1 cellular context compared by ENCODE assay signal in the genomic region with DNA sequence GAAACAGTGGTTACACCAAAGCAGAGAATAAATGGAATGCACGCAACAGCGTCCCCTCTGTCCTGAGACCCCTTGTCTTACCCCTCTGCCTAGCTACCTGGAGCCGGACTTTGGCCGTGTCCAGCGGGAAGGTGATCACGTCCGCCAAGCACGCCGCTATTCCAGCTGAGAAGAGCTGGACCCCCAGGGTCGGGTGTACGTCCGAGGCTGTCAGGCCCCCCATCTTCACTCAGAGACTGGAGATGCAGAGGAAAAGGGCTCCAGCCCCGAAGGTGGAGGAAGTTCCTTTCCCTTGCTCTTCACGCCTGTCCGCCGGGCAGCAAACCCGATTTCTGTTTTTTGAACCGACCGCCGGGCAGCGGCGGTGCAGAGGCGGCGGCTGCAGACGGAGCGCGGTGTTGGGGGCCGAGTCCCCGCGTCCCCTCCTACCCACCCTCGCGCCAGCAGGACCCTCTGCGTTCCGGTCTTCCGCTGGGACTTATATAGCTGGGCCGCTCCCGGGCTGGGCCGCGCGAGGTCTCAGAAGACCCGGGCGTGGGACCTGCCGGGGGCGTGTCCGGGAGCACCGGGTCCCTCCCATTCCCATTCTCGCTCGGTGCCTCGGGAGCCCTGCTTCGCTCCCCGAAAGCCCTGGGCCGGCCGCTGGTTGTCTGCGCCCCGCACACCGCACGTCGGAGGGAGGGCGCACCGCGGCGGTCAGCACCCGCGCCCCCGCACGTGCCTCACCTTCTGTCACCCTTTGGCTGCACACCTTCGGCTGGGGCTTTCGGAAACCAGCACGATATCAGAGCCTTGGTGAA.
TF ChIP-seq lines count a peak whose summit lies in the region.

A gene with protein sequence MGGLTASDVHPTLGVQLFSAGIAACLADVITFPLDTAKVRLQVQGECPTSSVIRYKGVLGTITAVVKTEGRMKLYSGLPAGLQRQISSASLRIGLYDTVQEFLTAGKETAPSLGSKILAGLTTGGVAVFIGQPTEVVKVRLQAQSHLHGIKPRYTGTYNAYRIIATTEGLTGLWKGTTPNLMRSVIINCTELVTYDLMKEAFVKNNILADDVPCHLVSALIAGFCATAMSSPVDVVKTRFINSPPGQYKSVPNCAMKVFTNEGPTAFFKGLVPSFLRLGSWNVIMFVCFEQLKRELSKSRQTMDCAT (minus strand): TSS at position 455 of the 800 bp plus-strand sequence. CDS start 232 bp downstream, at position 223.

TF ChIP-seq in HEK293T, 16 proteins besides CTCF, POLR2A, EP300 and RAD21:
- no peak for TF ChIP-seq L3MBTL2 (conservative IDR thresholded peaks at IDR 0.05)
- TF ChIP-seq LEF1 (IDR thresholded peaks at IDR 0.05; ENCODE audit: borderline replicate concordance), result no peak
- TF ChIP-seq NFRKB (IDR thresholded peaks at IDR 0.05), result no peak
- TF ChIP-seq SUZ12 (IDR thresholded peaks at IDR 0.05), result no peak
- TF ChIP-seq, protein P1, sequence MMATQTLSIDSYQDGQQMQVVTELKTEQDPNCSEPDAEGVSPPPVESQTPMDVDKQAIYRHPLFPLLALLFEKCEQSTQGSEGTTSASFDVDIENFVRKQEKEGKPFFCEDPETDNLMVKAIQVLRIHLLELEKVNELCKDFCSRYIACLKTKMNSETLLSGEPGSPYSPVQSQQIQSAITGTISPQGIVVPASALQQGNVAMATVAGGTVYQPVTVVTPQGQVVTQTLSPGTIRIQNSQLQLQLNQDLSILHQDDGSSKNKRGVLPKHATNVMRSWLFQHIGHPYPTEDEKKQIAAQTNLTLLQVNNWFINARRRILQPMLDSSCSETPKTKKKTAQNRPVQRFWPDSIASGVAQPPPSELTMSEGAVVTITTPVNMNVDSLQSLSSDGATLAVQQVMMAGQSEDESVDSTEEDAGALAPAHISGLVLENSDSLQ (IDR thresholded peaks at IDR 0.05), result no peak
- TF ChIP-seq SP1 (IDR thresholded peaks at IDR 0.05), result no peak
- no peak for TF ChIP-seq FOXA1 (IDR thresholded peaks at IDR 0.05)
